Comparison of ENCODE assay signal across 9 cellular contexts in the genomic region with DNA sequence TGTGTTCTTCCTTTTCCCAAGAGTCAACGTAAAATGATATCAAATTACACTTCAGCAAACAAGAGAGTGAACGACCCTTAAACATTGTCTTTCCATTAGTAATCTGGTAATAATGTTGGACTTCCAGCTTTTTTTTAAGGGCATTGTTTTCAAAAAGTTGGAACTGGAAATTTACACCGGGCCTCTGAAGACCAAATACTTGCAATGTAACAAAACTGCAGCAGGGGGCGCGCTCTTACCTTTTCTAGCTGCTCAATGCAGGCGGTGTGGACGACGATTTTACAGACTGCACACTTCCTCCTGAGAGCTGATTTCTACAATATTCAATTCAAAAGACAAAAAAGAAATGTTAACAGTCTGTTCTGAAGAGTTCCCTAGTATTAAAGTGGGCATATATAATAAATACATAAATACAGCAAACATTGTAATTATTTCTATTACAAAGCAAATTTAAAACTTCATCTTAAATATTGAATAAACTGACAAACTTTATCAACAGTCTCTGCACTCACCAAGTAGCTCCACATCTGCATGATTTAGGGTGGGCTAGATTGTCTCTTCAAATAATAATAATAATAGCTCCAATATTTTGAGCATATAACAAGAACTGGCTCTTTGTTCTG.
DNase-seq lines count a peak whose midpoint lies in the region; ATAC-seq and TF ChIP-seq lines count a peak whose summit lies in the region.
"Had no signal": no experiment of that assay in that cellular context is flagged by ENCODE, and none has a peak within 500 bp of the region (broad histone marks: within the 10 kb centered on the region; RNA-seq: fewer than 3 reads in every experiment).

No MANE protein-coding gene starts in this region.

- no peak overlapping the region for H3K27ac Mint-ChIP-seq in WTC11
- H3K27ac Mint-ChIP-seq: stimulated activated naive CD8-positive, alpha-beta T cell treated with anti-CD3 and anti-CD28 coated beads, Interleukin-15, Interleukin-2, amounts not matched to agents 100 ng/mL and 50 ng/mL, for 24 hours had no signal

- CTCF ChIA-PET in AG04449 (lab: Yijun Ruan, JAX) (interaction anchor here (0.6 to 11.6 kb wide), 83 partner anchors 11 to 361 kb away, joined by 3 to 185 read pairs (median 5); a partner anchor contains a TSS), WTC11 (lab: Charles Lee) (interaction anchor here (0.5 to 2.4 kb wide), 27 partner anchors 9 to 964 kb away, joined by 3 to 13 read pairs (median 4); a partner anchor contains a TSS)

- H3K4me1 Mint-ChIP-seq in WTC11 = peaks cover 40% of the 10 kb centered on the region

- POLR2A ChIA-PET in AG04449 (lab: Yijun Ruan, JAX) = interaction anchor here (0.5 to 1.1 kb wide), 2 partner anchors 8 to 26 kb away, joined by 3 read pairs; no protein-coding TSS in a partner anchor
- POLR2A ChIA-PET in WTC11 (lab: Charles Lee) = no interaction called here

- H3K36me3 Mint-ChIP-seq in WTC11 = no peaks in the 10 kb centered on the region

- ATAC-seq in GM18508 (IDR thresholded peaks at IDR 0.05; ENCODE audit: insufficient read depth, unreplicated experiment) (peak; percentile 80), HG03108 (IDR thresholded peaks at IDR 0.05; ENCODE audit: unreplicated experiment) (peak; percentile 77), WTC11 (peak; percentile 65)

- H3K4me3 Mint-ChIP-seq in WTC11 = no peak overlapping the region
- H3K4me3 Mint-ChIP-seq: stimulated activated naive CD8-positive, alpha-beta T cell treated with anti-CD3 and anti-CD28 coated beads, Interleukin-15, Interleukin-2, amounts not matched to agents 100 ng/mL and 50 ng/mL, for 24 hours had no signal

- DNase-seq in AG04449 (ENCODE audit: low read depth, low spot score) (no peak), NCI-H2171 (lab: John Stamatoyannopoulos, UW) (peak; percentile 30), WTC11 (ENCODE audit: low spot score) (peak; percentile 79), cerebellar cortex (ENCODE audit: low spot score) (peak; percentile 81), kidney tubule cell (ENCODE audit: low spot score) (peak; percentile 77)
- peak; percentile 58 for DNase-seq in stimulated activated CD4-positive, alpha-beta T cell treated with anti-CD3 and anti-CD28 coated beads, Interleukin-4, amount 100 ng/mL, for 1 hour

- H3K27me3 Mint-ChIP-seq in WTC11 (ENCODE audit: low read depth) = no peaks in the 10 kb centered on the region

- H3K4me3 ChIP-seq in AG04449 (ENCODE audit: low read depth, low read length) = no peak overlapping the region

- TF ChIP-seq CTCF in AG04449 (IDR thresholded peaks at IDR 0.05; ENCODE audit: insufficient read depth, low read length, missing control alignments) (peak; percentile 83), WTC11 (IDR thresholded peaks at IDR 0.05) (peak; percentile 92)

- no peaks in the 10 kb centered on the region for H3K9me3 Mint-ChIP-seq in WTC11
- H3K9me3 Mint-ChIP-seq: stimulated activated naive CD8-positive, alpha-beta T cell treated with anti-CD3 and anti-CD28 coated beads, Interleukin-15, Interleukin-2, amounts not matched to agents 100 ng/mL and 50 ng/mL, for 24 hours had no signal

TF ChIP-seq in WTC11, 78 proteins besides CTCF, POLR2A, EP300 and RAD21:
- TF ChIP-seq GTF2I (CRISPR knock-in tag; conservative IDR thresholded peaks at IDR 0.05) (no peak), PRRX2 (CRISPR knock-in tag; IDR thresholded peaks at IDR 0.05) (no peak), RELA (CRISPR knock-in tag; IDR thresholded peaks at IDR 0.05; ENCODE audit: borderline replicate concordance) (no peak), ZNF317 (CRISPR knock-in tag; IDR thresholded peaks at IDR 0.05; ENCODE audit: borderline replicate concordance, low read depth) (peak; percentile 64; the same call in 1 of the 2 replicates), NR2C2 (CRISPR knock-in tag; IDR thresholded peaks at IDR 0.05) (no peak), HMGA2 (CRISPR knock-in tag; IDR thresholded peaks at IDR 0.05) (no peak)
- TF ChIP-seq, protein P1, sequence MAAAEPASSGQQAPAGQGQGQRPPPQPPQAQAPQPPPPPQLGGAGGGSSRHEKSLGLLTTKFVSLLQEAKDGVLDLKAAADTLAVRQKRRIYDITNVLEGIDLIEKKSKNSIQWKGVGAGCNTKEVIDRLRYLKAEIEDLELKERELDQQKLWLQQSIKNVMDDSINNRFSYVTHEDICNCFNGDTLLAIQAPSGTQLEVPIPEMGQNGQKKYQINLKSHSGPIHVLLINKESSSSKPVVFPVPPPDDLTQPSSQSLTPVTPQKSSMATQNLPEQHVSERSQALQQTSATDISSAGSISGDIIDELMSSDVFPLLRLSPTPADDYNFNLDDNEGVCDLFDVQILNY (CRISPR knock-in tag; IDR thresholded peaks at IDR 0.05) = no peak
- TF ChIP-seq, protein P2, sequence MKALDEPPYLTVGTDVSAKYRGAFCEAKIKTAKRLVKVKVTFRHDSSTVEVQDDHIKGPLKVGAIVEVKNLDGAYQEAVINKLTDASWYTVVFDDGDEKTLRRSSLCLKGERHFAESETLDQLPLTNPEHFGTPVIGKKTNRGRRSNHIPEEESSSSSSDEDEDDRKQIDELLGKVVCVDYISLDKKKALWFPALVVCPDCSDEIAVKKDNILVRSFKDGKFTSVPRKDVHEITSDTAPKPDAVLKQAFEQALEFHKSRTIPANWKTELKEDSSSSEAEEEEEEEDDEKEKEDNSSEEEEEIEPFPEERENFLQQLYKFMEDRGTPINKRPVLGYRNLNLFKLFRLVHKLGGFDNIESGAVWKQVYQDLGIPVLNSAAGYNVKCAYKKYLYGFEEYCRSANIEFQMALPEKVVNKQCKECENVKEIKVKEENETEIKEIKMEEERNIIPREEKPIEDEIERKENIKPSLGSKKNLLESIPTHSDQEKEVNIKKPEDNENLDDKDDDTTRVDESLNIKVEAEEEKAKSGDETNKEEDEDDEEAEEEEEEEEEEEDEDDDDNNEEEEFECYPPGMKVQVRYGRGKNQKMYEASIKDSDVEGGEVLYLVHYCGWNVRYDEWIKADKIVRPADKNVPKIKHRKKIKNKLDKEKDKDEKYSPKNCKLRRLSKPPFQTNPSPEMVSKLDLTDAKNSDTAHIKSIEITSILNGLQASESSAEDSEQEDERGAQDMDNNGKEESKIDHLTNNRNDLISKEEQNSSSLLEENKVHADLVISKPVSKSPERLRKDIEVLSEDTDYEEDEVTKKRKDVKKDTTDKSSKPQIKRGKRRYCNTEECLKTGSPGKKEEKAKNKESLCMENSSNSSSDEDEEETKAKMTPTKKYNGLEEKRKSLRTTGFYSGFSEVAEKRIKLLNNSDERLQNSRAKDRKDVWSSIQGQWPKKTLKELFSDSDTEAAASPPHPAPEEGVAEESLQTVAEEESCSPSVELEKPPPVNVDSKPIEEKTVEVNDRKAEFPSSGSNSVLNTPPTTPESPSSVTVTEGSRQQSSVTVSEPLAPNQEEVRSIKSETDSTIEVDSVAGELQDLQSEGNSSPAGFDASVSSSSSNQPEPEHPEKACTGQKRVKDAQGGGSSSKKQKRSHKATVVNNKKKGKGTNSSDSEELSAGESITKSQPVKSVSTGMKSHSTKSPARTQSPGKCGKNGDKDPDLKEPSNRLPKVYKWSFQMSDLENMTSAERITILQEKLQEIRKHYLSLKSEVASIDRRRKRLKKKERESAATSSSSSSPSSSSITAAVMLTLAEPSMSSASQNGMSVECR (CRISPR knock-in tag; IDR thresholded peaks at IDR 0.05; ENCODE audit: borderline replicate concordance) = no peak
- TF ChIP-seq, protein P3, sequence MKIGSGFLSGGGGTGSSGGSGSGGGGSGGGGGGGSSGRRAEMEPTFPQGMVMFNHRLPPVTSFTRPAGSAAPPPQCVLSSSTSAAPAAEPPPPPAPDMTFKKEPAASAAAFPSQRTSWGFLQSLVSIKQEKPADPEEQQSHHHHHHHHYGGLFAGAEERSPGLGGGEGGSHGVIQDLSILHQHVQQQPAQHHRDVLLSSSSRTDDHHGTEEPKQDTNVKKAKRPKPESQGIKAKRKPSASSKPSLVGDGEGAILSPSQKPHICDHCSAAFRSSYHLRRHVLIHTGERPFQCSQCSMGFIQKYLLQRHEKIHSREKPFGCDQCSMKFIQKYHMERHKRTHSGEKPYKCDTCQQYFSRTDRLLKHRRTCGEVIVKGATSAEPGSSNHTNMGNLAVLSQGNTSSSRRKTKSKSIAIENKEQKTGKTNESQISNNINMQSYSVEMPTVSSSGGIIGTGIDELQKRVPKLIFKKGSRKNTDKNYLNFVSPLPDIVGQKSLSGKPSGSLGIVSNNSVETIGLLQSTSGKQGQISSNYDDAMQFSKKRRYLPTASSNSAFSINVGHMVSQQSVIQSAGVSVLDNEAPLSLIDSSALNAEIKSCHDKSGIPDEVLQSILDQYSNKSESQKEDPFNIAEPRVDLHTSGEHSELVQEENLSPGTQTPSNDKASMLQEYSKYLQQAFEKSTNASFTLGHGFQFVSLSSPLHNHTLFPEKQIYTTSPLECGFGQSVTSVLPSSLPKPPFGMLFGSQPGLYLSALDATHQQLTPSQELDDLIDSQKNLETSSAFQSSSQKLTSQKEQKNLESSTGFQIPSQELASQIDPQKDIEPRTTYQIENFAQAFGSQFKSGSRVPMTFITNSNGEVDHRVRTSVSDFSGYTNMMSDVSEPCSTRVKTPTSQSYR (CRISPR knock-in tag; IDR thresholded peaks at IDR 0.05) = no peak
